17 cellular contexts compared by ENCODE assay signal in the genomic region with DNA sequence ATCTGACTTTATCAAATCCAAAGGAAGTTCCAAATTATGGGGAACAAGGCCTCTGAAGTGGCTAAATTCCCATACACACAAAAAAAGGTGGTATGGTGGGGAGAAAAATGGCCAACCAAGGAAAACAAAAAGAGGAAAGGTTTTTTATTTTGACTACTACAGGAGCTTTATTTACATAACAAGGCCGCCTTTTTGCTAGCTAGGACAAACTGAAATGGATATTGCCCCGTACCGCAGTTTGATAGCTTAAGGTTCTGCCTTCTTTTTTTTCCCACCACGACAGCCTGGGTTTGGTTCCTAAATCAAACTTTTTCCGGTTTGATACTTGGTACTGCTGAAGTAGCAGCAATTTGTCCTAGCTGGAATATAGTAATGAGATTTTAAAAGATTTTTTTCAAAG.
DNase-seq lines count a peak whose midpoint lies in the region; ATAC-seq and TF ChIP-seq lines count a peak whose summit lies in the region.
"Had no signal": no experiment of that assay in that cellular context is flagged by ENCODE, and none has a peak within 500 bp of the region (broad histone marks: within the 10 kb centered on the region; RNA-seq: fewer than 3 reads in every experiment).

No MANE protein-coding gene starts in this region.

- H2AFZ ChIP-seq in H9 (ENCODE audit: low read length) (no peak overlapping the region), neural progenitor cell (replicated peaks) (no peak overlapping the region)

- H3K27ac ChIP-seq in H9 (ENCODE audit: insufficient read length, low read depth, low read length) (peak overlapping the region; percentile 93), neural progenitor cell (no peak overlapping the region), Peyer's patch (no peak overlapping the region)
- H3K27ac ChIP-seq: HL-60 had no signal

- no peak overlapping the region for H4K8ac ChIP-seq in H9 (replicated peaks; ENCODE audit: insufficient read length, low read depth, low read length)

- H3K4me3 Mint-ChIP-seq in H9, result no peak overlapping the region
- H3K4me3 Mint-ChIP-seq in WTC11, result no peak overlapping the region
- no peak overlapping the region for H3K4me3 Mint-ChIP-seq in neural progenitor cell
- H3K4me3 Mint-ChIP-seq in chondrocyte (ENCODE audit: unreplicated experiment), result no peak overlapping the region
- H3K4me3 Mint-ChIP-seq: CD4-positive, alpha-beta T cell; HFFc6 had no signal

- no peak overlapping the region for H2BK5ac ChIP-seq in H9 (ENCODE audit: insufficient read length, low read length)

- no peaks in the 10 kb centered on the region for H3K23me2 ChIP-seq in H9 (ENCODE audit: insufficient read length, low read depth, low read length, poor library complexity, severe bottlenecking)

- peak; percentile 40; the same call in 1 of the 2 replicates for ATAC-seq in WTC11
- no peak for ATAC-seq in SK-N-SH treated with all-trans-retinoic acid at 6 μM for 48 hours
- ATAC-seq: HCT116 had no signal

- H2BK12ac ChIP-seq in H9 (ENCODE audit: insufficient read length, low read depth, low read length), result no peak overlapping the region

- peak overlapping the region; percentile 82 for H3K18ac ChIP-seq in H9 (ENCODE audit: insufficient read length, low read depth, low read length)

- no CpG with 5 or more reads among the region's 5 CpGs for WGBS in H9 (ENCODE audit: extremely low coverage, insufficient read length, low lambda C conversion rate)

- peak overlapping the region; percentile 83 for H2BK20ac ChIP-seq in H9 (ENCODE audit: low read depth, low read length, poor library complexity, severe bottlenecking)

- H3F3A ChIP-seq in neural progenitor cell (ENCODE audit: low read depth), result peaks cover 22% of the 10 kb centered on the region

- H4K20me1 ChIP-seq in H9 (ENCODE audit: control insufficient read depth, insufficient read depth, insufficient read length) (no peaks in the 10 kb centered on the region), neural progenitor cell (ENCODE audit: low read depth) (no peaks in the 10 kb centered on the region)

- H3K27me3 Mint-ChIP-seq in H9 (ENCODE audit: low read depth) (no peaks in the 10 kb centered on the region), WTC11 (ENCODE audit: low read depth) (no peaks in the 10 kb centered on the region), neural progenitor cell (ENCODE audit: insufficient read depth, low read depth) (no peaks in the 10 kb centered on the region), chondrocyte (ENCODE audit: low read depth) (peaks cover 2% of the 10 kb centered on the region)

- H2BK15ac ChIP-seq in H9 (ENCODE audit: low read depth, low read length), result no peak overlapping the region

- H4K91ac ChIP-seq in H9 (ENCODE audit: insufficient read length, low read depth, low read length), result no peak overlapping the region

- peak overlapping the region; percentile 26 for H3K9ac ChIP-seq in H9 (ENCODE audit: extremely low read depth, insufficient read length, low read length)
- peak overlapping the region; percentile 47 for H3K9ac ChIP-seq in iPS-15b (ENCODE audit: low read depth, low read length)
- no peak overlapping the region for H3K9ac ChIP-seq in neural progenitor cell

- peaks cover 2 to 22% of the 10 kb centered on the region in 2 experiments; a peak in 3 of 4 replicates for H3K4me1 Mint-ChIP-seq in H9
- no peaks in the 10 kb centered on the region; the same call in 1 of the 2 replicates for H3K4me1 Mint-ChIP-seq in WTC11
- no peaks in the 10 kb centered on the region for H3K4me1 Mint-ChIP-seq in neural progenitor cell
- no peaks in the 10 kb centered on the region for H3K4me1 Mint-ChIP-seq in chondrocyte (ENCODE audit: low read depth)

- no peak for TF ChIP-seq CTCF in H9 (conservative IDR thresholded peaks at IDR 0.05)
- no peak for TF ChIP-seq CTCF in WTC11 (IDR thresholded peaks at IDR 0.05)
- TF ChIP-seq CTCF in neural progenitor cell (IDR thresholded peaks at IDR 0.05), result no peak
- no peak for TF ChIP-seq CTCF in Peyer's patch (IDR thresholded peaks at IDR 0.05)
- no peak for TF ChIP-seq CTCF in chondrocyte (IDR thresholded peaks at IDR 0.05)

- no peak for DNase-seq in H9
- no peak for DNase-seq in WTC11 (ENCODE audit: low spot score)
- no peak for DNase-seq in neural progenitor cell (ENCODE audit: low spot score)
- DNase-seq in Peyer's patch, result no peak
- no peak for DNase-seq in CD1c-positive myeloid dendritic cell (ENCODE audit: extremely low spot score)
- no peak for DNase-seq in chondrocyte (ENCODE audit: low spot score)
- DNase-seq: ACHN; BE2C; C1 segment of cervical spinal cord; Caco-2; CD4-positive, alpha-beta T cell; HFFc6; KG1 had no signal

- H3K36me3 Mint-ChIP-seq in H9 (ENCODE audit: insufficient read depth in 1 of 3, low read depth in 3 of 3) (peaks cover 0 to 4% (median 0%) of the 10 kb centered on the region in 3 experiments; a peak in 1 of 7 replicates), WTC11 (no peaks in the 10 kb centered on the region), neural progenitor cell (no peaks in the 10 kb centered on the region), chondrocyte (ENCODE audit: low read depth) (no peaks in the 10 kb centered on the region)

- no peak overlapping the region for H3K14ac ChIP-seq in H9 (ENCODE audit: insufficient read depth, low read length)

- no peaks in the 10 kb centered on the region for H3K79me2 ChIP-seq in H9 (ENCODE audit: insufficient read depth, low read length)
- no peaks in the 10 kb centered on the region for H3K79me2 ChIP-seq in neural progenitor cell (ENCODE audit: low read depth)

- POLR2A ChIA-PET in WTC11 (lab: Charles Lee), result interaction anchor here (1.1 to 1.3 kb wide), 2 partner anchors 9 to 11 kb away, joined by 3 to 5 read pairs; no protein-coding TSS in a partner anchor

- no peak overlapping the region for H3K56ac ChIP-seq in H9 (ENCODE audit: insufficient read length, low read depth, low read length)

- no peak overlapping the region; a peak in 2 of 7 replicates for H3K27ac Mint-ChIP-seq in H9
- H3K27ac Mint-ChIP-seq in WTC11, result no peak overlapping the region
- no peak overlapping the region for H3K27ac Mint-ChIP-seq in neural progenitor cell
- H3K27ac Mint-ChIP-seq in chondrocyte (ENCODE audit: unreplicated experiment), result no peak overlapping the region
- H3K27ac Mint-ChIP-seq: CD4-positive, alpha-beta T cell; HFFc6 had no signal

- H3K36me3 ChIP-seq in iPS-15b (ENCODE audit: control insufficient read depth, insufficient read depth, low read length), result peaks cover 5% of the 10 kb centered on the region
- H3K36me3 ChIP-seq in neural progenitor cell, result no peaks in the 10 kb centered on the region
- H3K36me3 ChIP-seq in Peyer's patch, result no peaks in the 10 kb centered on the region
- H3K36me3 ChIP-seq: BE2C had no signal

- H2AK5ac ChIP-seq in H9 (ENCODE audit: insufficient read length, low read length), result no peak overlapping the region

- CTCF ChIA-PET in WTC11 (lab: Charles Lee), result interaction anchor here (0.7 to 1.6 kb wide), 6 partner anchors 9 to 414 kb away, joined by 3 to 4 read pairs (median 3); partner anchors contain the start of gene SMOC1

- no peak overlapping the region for H3K4me2 ChIP-seq in H9 (ENCODE audit: insufficient read depth, insufficient read length, low read length)
- peak overlapping the region; percentile 68 for H3K4me2 ChIP-seq in neural progenitor cell

- H3K4me1 ChIP-seq in H9 (ENCODE audit: insufficient read depth, low read length), result peaks cover 15% of the 10 kb centered on the region; the same call in 1 of the 2 replicates
- peaks cover 36% of the 10 kb centered on the region for H3K4me1 ChIP-seq in iPS-15b (ENCODE audit: control insufficient read depth, insufficient read depth, low read length)
- peaks cover 50% of the 10 kb centered on the region for H3K4me1 ChIP-seq in neural progenitor cell
- no peaks in the 10 kb centered on the region for H3K4me1 ChIP-seq in Peyer's patch
- H3K4me1 ChIP-seq: BE2C, Caco-2 had no signal

- H3T11ph ChIP-seq in H9 (ENCODE audit: low read length), result no peak overlapping the region

- no peak overlapping the region for H3K23ac ChIP-seq in H9 (ENCODE audit: insufficient read length, low read depth, low read length)

- H4K5ac ChIP-seq in H9 (ENCODE audit: insufficient read length, low read depth, low read length), result no peak overlapping the region

- no peak overlapping the region for H3K4me3 ChIP-seq in iPS-15b (ENCODE audit: low read depth, low read length)
- no peak overlapping the region for H3K4me3 ChIP-seq in neural progenitor cell
- H3K4me3 ChIP-seq in Peyer's patch, result no peak overlapping the region

- no peak for TF ChIP-seq POLR2A in Peyer's patch (IDR thresholded peaks at IDR 0.05)

- H3K9me3 Mint-ChIP-seq in H9, result no peaks in the 10 kb centered on the region
- H3K9me3 Mint-ChIP-seq in WTC11, result no peaks in the 10 kb centered on the region
- H3K9me3 Mint-ChIP-seq in neural progenitor cell, result no peaks in the 10 kb centered on the region
- H3K9me3 Mint-ChIP-seq in chondrocyte (ENCODE audit: low read depth), result no peaks in the 10 kb centered on the region
- H3K9me3 Mint-ChIP-seq: CD4-positive, alpha-beta T cell; HFFc6 had no signal

- H2BK120ac ChIP-seq in H9 (ENCODE audit: low read depth, low read length, poor library complexity, severe bottlenecking), result no peak overlapping the region

- H3K79me1 ChIP-seq in H9 (ENCODE audit: insufficient read depth, low read depth, low read length, poor library complexity, severe bottlenecking), result no peaks in the 10 kb centered on the region

- no peaks in the 10 kb centered on the region for H3K27me3 ChIP-seq in H9 (ENCODE audit: insufficient read depth, low read length)
- H3K27me3 ChIP-seq in iPS-15b (ENCODE audit: control insufficient read depth, insufficient read depth, low read length), result no peaks in the 10 kb centered on the region
- H3K27me3 ChIP-seq in neural progenitor cell, result no peaks in the 10 kb centered on the region
- no peaks in the 10 kb centered on the region for H3K27me3 ChIP-seq in Peyer's patch
- H3K27me3 ChIP-seq: BE2C had no signal

- H3K4ac ChIP-seq in H9 (ENCODE audit: low read depth, low read length), result peak overlapping the region; percentile 60; the same call in 1 of the 2 replicates

- H3K9me3 ChIP-seq in H9 (ENCODE audit: control insufficient read depth, low read depth, low read length), result no peaks in the 10 kb centered on the region
- H3K9me3 ChIP-seq in iPS-15b (ENCODE audit: control insufficient read depth, insufficient read depth, low read length), result no peaks in the 10 kb centered on the region
- no peaks in the 10 kb centered on the region for H3K9me3 ChIP-seq in neural progenitor cell (ENCODE audit: low read depth)
- H3K9me3 ChIP-seq in Peyer's patch, result no peaks in the 10 kb centered on the region
- H3K9me3 ChIP-seq: BE2C, Caco-2 had no signal

TF ChIP-seq in WTC11, 78 proteins besides CTCF, POLR2A, EP300 and RAD21 (continues in another document):
- TF ChIP-seq EMX1 (CRISPR knock-in tag; IDR thresholded peaks at IDR 0.05), result no peak
- TF ChIP-seq SP1 (CRISPR knock-in tag; conservative IDR thresholded peaks at IDR 0.05), result no peak
- TF ChIP-seq GRHL2 (CRISPR knock-in tag; IDR thresholded peaks at IDR 0.05; ENCODE audit: insufficient replicate concordance, severe bottlenecking), result no peak

TF ChIP-seq in SK-N-SH treated with all-trans-retinoic acid at 6 μM for 48 hours, 23 proteins besides CTCF, POLR2A, EP300 and RAD21:
- no peak for TF ChIP-seq BACH2 (CRISPR knock-in tag; IDR thresholded peaks at IDR 0.05; ENCODE audit: borderline replicate concordance)
